Comparison of ENCODE assay signal across 8 cellular contexts in genomic region chr1:66996018-66996682, GRCh38. TPM values are rescaled to one million over a fixed set of nuclear protein-coding genes. Genes with fewer than 3 reads are reported as not detected.
DNase-seq lines count a peak whose midpoint lies in the region; ATAC-seq and TF ChIP-seq lines count a peak whose summit lies in the region.

No MANE protein-coding gene starts in this region.

- peaks cover 16% of the 10 kb centered on the region for H3K4me1 Mint-ChIP-seq in activated CD4-positive, alpha-beta memory T cell treated with anti-CD3 and anti-CD28 coated beads for 36 hours (ENCODE audit: low read depth)
- H3K4me1 Mint-ChIP-seq in effector memory CD8-positive, alpha-beta T cell (ENCODE audit: low read depth in 2 of 2) = peaks cover 6 to 11% of the 10 kb centered on the region in 2 donors
- peaks cover 24% of the 10 kb centered on the region for H3K4me1 Mint-ChIP-seq in stimulated activated naive CD8-positive, alpha-beta T cell treated with anti-CD3 and anti-CD28 coated beads, Interleukin-15, Interleukin-2, amounts not matched to agents 100 ng/mL and 50 ng/mL, for 24 hours (ENCODE audit: low read depth)

- CTCF ChIA-PET in AG04449 (lab: Yijun Ruan, JAX) = interaction anchor here (0.9 to 10.0 kb wide), 35 partner anchors 9 to 537 kb away, joined by 3 to 449 read pairs (median 5); partner anchors contain the start of genes C1orf141, IL23R and SLC35D1
- CTCF ChIA-PET in activated CD4-positive, alpha-beta memory T cell treated with anti-CD3 and anti-CD28 coated beads for 36 hours (lab: Charles Lee) = interaction anchor here (0.7 to 4.1 kb wide), 35 partner anchors 8 to 505 kb away, joined by 3 to 60 read pairs (median 5); partner anchors contain the start of genes C1orf141 and SLC35D1

- DNase-seq in AG04449 (ENCODE audit: low read depth, low spot score) (no peak), NCI-H774 (lab: John Stamatoyannopoulos, UW) (peak; percentile 75), myocyte (ENCODE audit: low read depth) (peak; percentile 71)
- peak; percentile 78 for DNase-seq in activated CD4-positive, alpha-beta memory T cell treated with anti-CD3 and anti-CD28 coated beads for 36 hours
- DNase-seq in effector memory CD8-positive, alpha-beta T cell = peak; percentile 35 to 43 (median 37)

- peak; percentile 51 for ATAC-seq in GM18508 (IDR thresholded peaks at IDR 0.05; ENCODE audit: insufficient read depth, unreplicated experiment)
- ATAC-seq in HG03432 (IDR thresholded peaks at IDR 0.05; ENCODE audit: unreplicated experiment) = peak; percentile 78
- ATAC-seq in effector memory CD8-positive, alpha-beta T cell (replicated peaks) = peak; percentile 74

- H3K36me3 Mint-ChIP-seq in activated CD4-positive, alpha-beta memory T cell treated with anti-CD3 and anti-CD28 coated beads for 36 hours = peaks cover 5% of the 10 kb centered on the region
- peaks cover 11% of the 10 kb centered on the region for H3K36me3 Mint-ChIP-seq in effector memory CD8-positive, alpha-beta T cell (ENCODE audit: insufficient read depth)
- peaks cover 32% of the 10 kb centered on the region for H3K36me3 Mint-ChIP-seq in stimulated activated naive CD8-positive, alpha-beta T cell treated with anti-CD3 and anti-CD28 coated beads, Interleukin-15, Interleukin-2, amounts not matched to agents 100 ng/mL and 50 ng/mL, for 24 hours (ENCODE audit: low read depth)

- peak; percentile 83 for TF ChIP-seq CTCF in AG04449 (IDR thresholded peaks at IDR 0.05; ENCODE audit: insufficient read depth, low read length, missing control alignments)

- intact Hi-C loops in activated CD4-positive, alpha-beta memory T cell treated with anti-CD3 and anti-CD28 coated beads for 36 hours (cut with micrococcal nuclease) = loop anchor here (1.0 to 5.0 kb wide), 6 partner anchors 57 to 504 kb away; no protein-coding TSS in a partner anchor

- no peaks in the 10 kb centered on the region for H3K9me3 Mint-ChIP-seq in activated CD4-positive, alpha-beta memory T cell treated with anti-CD3 and anti-CD28 coated beads for 36 hours
- H3K9me3 Mint-ChIP-seq in effector memory CD8-positive, alpha-beta T cell = no peaks in the 10 kb centered on the region
- H3K9me3 Mint-ChIP-seq in stimulated activated naive CD8-positive, alpha-beta T cell treated with anti-CD3 and anti-CD28 coated beads, Interleukin-15, Interleukin-2, amounts not matched to agents 100 ng/mL and 50 ng/mL, for 24 hours = no peaks in the 10 kb centered on the region

- H3K27me3 Mint-ChIP-seq in activated CD4-positive, alpha-beta memory T cell treated with anti-CD3 and anti-CD28 coated beads for 36 hours = no peaks in the 10 kb centered on the region
- no peaks in the 10 kb centered on the region for H3K27me3 Mint-ChIP-seq in effector memory CD8-positive, alpha-beta T cell
- H3K27me3 Mint-ChIP-seq in stimulated activated naive CD8-positive, alpha-beta T cell treated with anti-CD3 and anti-CD28 coated beads, Interleukin-15, Interleukin-2, amounts not matched to agents 100 ng/mL and 50 ng/mL, for 24 hours = no peaks in the 10 kb centered on the region

- H3K4me3 ChIP-seq in AG04449 (ENCODE audit: low read depth, low read length) = no peak overlapping the region

- peak overlapping the region; percentile 25 for H3K27ac Mint-ChIP-seq in activated CD4-positive, alpha-beta memory T cell treated with anti-CD3 and anti-CD28 coated beads for 36 hours
- H3K27ac Mint-ChIP-seq in effector memory CD8-positive, alpha-beta T cell = peak overlapping the region; percentile 46 to 77
- H3K27ac Mint-ChIP-seq in stimulated activated naive CD8-positive, alpha-beta T cell treated with anti-CD3 and anti-CD28 coated beads, Interleukin-15, Interleukin-2, amounts not matched to agents 100 ng/mL and 50 ng/mL, for 24 hours = peak overlapping the region; percentile 15

- POLR2A ChIA-PET in AG04449 (lab: Yijun Ruan, JAX) = interaction anchor here (0.9 kb wide), 1 partner anchor 153 kb away, joined by 3 read pairs; no protein-coding TSS in a partner anchor
- POLR2A ChIA-PET in activated CD4-positive, alpha-beta memory T cell treated with anti-CD3 and anti-CD28 coated beads for 36 hours (lab: Charles Lee) = interaction anchor here (1.1 kb wide), 1 partner anchor 153 kb away, joined by 4 read pairs; no protein-coding TSS in a partner anchor

- no peak overlapping the region for H3K4me3 Mint-ChIP-seq in activated CD4-positive, alpha-beta memory T cell treated with anti-CD3 and anti-CD28 coated beads for 36 hours
- no peak overlapping the region for H3K4me3 Mint-ChIP-seq in effector memory CD8-positive, alpha-beta T cell
- no peak overlapping the region for H3K4me3 Mint-ChIP-seq in stimulated activated naive CD8-positive, alpha-beta T cell treated with anti-CD3 and anti-CD28 coated beads, Interleukin-15, Interleukin-2, amounts not matched to agents 100 ng/mL and 50 ng/mL, for 24 hours

RNA-seq across cellular contexts. Expression of gene SLC35D1, which starts 57.8 kb away (rescaled TPM):
- total RNA-seq in activated CD4-positive, alpha-beta memory T cell treated with anti-CD3 and anti-CD28 coated beads for 36 hours = 10 to 100 TPM; 11.0 to 11.1 TPM
- 10.1 and 11.0 TPM in 2 replicates for total RNA-seq in myocyte
- polyA plus RNA-seq in myocyte (2012) = 4.6 TPM
